ENCODE assay signal across 1 cellular context in the genomic region with DNA sequence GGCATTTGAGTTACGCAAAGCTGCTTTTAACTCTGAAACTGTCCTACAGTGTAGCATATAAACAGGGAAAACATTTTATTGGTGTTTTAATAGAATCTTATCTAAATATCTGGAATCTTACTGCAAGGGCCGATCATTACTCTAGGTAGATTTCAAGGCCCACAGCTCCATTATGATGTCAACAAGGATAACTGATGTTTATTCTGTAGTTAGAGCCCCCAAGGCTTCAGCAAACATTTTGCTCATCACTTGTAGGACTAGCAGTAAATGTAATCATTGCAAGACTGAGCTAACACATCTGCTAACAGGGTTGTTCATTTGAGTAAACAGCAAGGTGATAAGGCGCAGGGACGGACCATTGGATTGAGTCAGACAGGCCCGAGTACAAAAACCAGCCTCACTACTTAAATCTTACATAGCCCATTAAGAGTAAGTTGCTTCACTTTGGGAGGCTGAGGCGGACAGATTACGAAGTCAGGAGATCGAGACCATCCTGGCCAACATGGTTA.
TF ChIP-seq lines count a peak whose summit lies in the region.

No MANE protein-coding gene starts in this region.

TF ChIP-seq in HepG2, 621 proteins besides CTCF, POLR2A, EP300 and RAD21 (continued from another document and continues in another):
- TF ChIP-seq, protein P1, sequence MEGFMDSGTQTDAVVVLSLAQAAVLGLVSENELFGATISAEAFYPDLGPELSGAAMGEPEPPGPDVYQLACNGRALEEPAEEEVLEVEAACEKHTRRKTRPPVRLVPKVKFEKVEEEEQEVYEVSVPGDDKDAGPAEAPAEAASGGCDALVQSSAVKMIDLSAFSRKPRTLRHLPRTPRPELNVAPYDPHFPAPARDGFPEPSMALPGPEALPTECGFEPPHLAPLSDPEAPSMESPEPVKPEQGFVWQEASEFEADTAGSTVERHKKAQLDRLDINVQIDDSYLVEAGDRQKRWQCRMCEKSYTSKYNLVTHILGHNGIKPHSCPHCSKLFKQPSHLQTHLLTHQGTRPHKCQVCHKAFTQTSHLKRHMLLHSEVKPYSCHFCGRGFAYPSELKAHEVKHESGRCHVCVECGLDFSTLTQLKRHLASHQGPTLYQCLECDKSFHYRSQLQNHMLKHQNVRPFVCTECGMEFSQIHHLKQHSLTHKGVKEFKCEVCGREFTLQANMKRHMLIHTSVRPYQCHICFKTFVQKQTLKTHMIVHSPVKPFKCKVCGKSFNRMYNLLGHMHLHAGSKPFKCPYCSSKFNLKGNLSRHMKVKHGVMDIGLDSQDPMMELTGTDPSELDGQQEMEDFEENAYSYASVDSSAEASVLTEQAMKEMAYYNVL (CRISPR knock-in tag; IDR thresholded peaks at IDR 0.05; ENCODE audit: borderline replicate concordance): peak; percentile 91; the same call in 1 of the 2 replicates
- TF ChIP-seq KDM3A (CRISPR knock-in tag; IDR thresholded peaks at IDR 0.05; ENCODE audit: low read depth) (peak; percentile 65; the same call in 1 of the 2 replicates), HNF4G (IDR thresholded peaks at IDR 0.05; ENCODE audit: borderline replicate concordance, low read depth, low read length) (peak; percentile 18; the same call in 1 of the 2 replicates), HNF4G (CRISPR knock-in tag; IDR thresholded peaks at IDR 0.05; ENCODE audit: borderline replicate concordance, low read depth) (peak; percentile 55; the same call in 1 of the 2 replicates), ZNF747 (CRISPR knock-in tag; IDR thresholded peaks at IDR 0.05; ENCODE audit: borderline replicate concordance) (peak; percentile 73; the same call in 1 of the 2 replicates), ETV6 (CRISPR knock-in tag; conservative IDR thresholded peaks at IDR 0.05) (no peak), RFX3 (CRISPR knock-in tag; IDR thresholded peaks at IDR 0.05) (no peak), HNRNPLL (IDR thresholded peaks at IDR 0.05; ENCODE audit: low read depth, low read length, poor library complexity, severe bottlenecking) (no peak), ZMYM3 (CRISPR knock-in tag; IDR thresholded peaks at IDR 0.05) (peak; percentile 95), PITX1 (CRISPR knock-in tag; IDR thresholded peaks at IDR 0.05) (peak; percentile 98), KAT7 (CRISPR knock-in tag; IDR thresholded peaks at IDR 0.05; ENCODE audit: borderline replicate concordance) (peak; percentile 86), JUNB (CRISPR knock-in tag; IDR thresholded peaks at IDR 0.05; ENCODE audit: borderline replicate concordance) (peak; percentile 65; the same call in 1 of the 2 replicates), MYC (CRISPR knock-in tag; IDR thresholded peaks at IDR 0.05; ENCODE audit: borderline replicate concordance) (no peak), SYNCRIP (IDR thresholded peaks at IDR 0.05; ENCODE audit: insufficient read depth, low read depth, low read length) (no peak), ZNF335 (CRISPR knock-in tag; IDR thresholded peaks at IDR 0.05) (peak; percentile 72), HMG20A (CRISPR knock-in tag; IDR thresholded peaks at IDR 0.05; ENCODE audit: borderline replicate concordance) (peak; percentile 97), EZH2 (conservative IDR thresholded peaks at IDR 0.05; ENCODE audit: low read depth, low read length) (no peak), KDM5A (IDR thresholded peaks at IDR 0.05; ENCODE audit: borderline replicate concordance, low read length) (no peak), ZFY (CRISPR knock-in tag; IDR thresholded peaks at IDR 0.05) (peak; percentile 36; the same call in 1 of the 2 replicates), ELF4 (CRISPR knock-in tag; IDR thresholded peaks at IDR 0.05; ENCODE audit: borderline replicate concordance) (no peak), MAF1 (CRISPR knock-in tag; IDR thresholded peaks at IDR 0.05; ENCODE audit: borderline replicate concordance) (no peak)
- TF ChIP-seq, protein P2, sequence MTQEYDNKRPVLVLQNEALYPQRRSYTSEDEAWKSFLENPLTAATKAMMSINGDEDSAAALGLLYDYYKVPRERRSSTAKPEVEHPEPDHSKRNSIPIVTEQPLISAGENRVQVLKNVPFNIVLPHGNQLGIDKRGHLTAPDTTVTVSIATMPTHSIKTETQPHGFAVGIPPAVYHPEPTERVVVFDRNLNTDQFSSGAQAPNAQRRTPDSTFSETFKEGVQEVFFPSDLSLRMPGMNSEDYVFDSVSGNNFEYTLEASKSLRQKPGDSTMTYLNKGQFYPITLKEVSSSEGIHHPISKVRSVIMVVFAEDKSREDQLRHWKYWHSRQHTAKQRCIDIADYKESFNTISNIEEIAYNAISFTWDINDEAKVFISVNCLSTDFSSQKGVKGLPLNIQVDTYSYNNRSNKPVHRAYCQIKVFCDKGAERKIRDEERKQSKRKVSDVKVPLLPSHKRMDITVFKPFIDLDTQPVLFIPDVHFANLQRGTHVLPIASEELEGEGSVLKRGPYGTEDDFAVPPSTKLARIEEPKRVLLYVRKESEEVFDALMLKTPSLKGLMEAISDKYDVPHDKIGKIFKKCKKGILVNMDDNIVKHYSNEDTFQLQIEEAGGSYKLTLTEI (CRISPR knock-in tag; conservative IDR thresholded peaks at IDR 0.05): no peak
- TF ChIP-seq, protein P3, sequence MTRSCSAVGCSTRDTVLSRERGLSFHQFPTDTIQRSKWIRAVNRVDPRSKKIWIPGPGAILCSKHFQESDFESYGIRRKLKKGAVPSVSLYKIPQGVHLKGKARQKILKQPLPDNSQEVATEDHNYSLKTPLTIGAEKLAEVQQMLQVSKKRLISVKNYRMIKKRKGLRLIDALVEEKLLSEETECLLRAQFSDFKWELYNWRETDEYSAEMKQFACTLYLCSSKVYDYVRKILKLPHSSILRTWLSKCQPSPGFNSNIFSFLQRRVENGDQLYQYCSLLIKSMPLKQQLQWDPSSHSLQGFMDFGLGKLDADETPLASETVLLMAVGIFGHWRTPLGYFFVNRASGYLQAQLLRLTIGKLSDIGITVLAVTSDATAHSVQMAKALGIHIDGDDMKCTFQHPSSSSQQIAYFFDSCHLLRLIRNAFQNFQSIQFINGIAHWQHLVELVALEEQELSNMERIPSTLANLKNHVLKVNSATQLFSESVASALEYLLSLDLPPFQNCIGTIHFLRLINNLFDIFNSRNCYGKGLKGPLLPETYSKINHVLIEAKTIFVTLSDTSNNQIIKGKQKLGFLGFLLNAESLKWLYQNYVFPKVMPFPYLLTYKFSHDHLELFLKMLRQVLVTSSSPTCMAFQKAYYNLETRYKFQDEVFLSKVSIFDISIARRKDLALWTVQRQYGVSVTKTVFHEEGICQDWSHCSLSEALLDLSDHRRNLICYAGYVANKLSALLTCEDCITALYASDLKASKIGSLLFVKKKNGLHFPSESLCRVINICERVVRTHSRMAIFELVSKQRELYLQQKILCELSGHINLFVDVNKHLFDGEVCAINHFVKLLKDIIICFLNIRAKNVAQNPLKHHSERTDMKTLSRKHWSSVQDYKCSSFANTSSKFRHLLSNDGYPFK (CRISPR knock-in tag; IDR thresholded peaks at IDR 0.05; ENCODE audit: borderline replicate concordance): no peak
- TF ChIP-seq, protein P4, sequence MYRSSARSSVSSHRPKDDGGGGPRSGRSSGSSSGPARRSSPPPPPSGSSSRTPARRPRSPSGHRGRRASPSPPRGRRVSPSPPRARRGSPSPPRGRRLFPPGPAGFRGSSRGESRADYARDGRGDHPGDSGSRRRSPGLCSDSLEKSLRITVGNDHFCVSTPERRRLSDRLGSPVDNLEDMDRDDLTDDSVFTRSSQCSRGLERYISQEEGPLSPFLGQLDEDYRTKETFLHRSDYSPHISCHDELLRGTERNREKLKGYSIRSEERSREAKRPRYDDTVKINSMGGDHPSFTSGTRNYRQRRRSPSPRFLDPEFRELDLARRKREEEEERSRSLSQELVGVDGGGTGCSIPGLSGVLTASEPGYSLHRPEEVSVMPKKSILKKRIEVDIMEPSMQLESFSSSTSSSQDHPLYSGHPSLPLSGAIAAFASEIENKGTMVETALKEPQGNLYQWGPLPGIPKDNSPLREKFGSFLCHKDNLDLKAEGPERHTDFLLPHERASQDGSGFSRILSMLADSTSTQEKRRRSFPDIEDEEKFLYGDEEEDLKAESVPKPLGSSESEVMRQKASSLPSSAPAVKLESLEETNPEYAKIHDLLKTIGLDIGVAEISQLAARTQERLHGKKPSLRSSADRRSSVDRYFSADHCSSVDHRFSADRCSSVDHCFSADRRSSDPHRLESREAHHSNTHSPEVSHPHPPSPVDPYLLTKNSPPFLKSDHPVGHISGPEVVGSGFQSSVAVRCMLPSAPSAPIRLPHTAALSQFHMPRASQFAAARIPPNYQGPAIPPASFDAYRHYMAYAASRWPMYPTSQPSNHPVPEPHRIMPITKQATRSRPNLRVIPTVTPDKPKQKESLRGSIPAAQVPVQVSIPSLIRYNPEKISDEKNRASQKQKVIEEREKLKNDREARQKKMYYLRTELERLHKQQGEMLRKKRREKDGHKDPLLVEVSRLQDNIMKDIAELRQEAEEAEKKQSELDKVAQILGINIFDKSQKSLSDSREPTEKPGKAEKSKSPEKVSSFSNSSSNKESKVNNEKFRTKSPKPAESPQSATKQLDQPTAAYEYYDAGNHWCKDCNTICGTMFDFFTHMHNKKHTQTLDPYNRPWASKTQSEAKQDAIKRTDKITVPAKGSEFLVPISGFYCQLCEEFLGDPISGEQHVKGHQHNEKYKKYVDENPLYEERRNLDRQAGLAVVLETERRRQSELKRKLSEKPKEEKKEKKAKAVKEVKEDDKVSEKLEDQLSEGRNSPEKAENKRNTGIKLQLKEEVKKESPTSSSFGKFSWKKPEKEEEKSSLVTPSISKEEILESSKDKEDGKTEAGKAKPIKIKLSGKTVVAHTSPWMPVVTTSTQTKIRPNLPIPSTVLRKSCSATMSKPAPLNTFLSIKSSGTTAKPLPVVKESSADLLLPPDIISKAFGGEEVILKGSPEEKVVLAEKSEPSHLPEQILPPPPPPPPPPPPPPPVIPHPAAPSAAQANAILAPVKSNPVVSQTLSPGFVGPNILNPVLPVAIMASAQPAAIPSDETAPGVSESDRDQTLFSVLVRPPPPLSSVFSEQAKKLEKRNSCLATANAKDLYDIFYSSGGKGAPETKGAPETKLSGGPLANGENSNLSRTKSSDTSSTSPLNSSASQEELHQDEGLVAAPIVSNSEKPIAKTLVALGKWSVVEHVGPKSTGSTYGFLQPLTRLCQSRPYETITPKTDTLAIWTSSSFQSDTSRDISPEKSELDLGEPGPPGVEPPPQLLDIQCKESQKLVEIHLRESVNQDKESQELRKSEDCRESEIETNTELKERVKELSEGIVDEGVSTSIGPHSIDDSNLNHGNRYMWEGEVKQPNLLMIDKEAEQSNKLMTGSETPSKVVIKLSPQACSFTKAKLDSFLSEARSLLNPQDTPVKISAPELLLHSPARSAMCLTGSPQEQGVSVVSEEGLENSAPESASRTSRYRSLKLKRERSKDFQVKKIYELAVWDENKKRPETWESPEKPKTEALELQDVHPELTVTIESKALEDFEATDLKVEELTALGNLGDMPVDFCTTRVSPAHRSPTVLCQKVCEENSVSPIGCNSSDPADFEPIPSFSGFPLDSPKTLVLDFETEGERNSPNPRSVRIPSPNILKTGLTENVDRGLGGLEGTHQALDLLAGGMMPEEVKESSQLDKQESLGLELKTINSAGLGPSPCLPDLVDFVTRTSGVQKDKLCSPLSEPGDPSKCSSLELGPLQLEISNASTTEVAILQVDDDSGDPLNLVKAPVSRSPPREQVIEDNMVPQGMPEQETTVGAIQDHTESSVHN (CRISPR knock-in tag; IDR thresholded peaks at IDR 0.05): no peak
- TF ChIP-seq, protein P5, sequence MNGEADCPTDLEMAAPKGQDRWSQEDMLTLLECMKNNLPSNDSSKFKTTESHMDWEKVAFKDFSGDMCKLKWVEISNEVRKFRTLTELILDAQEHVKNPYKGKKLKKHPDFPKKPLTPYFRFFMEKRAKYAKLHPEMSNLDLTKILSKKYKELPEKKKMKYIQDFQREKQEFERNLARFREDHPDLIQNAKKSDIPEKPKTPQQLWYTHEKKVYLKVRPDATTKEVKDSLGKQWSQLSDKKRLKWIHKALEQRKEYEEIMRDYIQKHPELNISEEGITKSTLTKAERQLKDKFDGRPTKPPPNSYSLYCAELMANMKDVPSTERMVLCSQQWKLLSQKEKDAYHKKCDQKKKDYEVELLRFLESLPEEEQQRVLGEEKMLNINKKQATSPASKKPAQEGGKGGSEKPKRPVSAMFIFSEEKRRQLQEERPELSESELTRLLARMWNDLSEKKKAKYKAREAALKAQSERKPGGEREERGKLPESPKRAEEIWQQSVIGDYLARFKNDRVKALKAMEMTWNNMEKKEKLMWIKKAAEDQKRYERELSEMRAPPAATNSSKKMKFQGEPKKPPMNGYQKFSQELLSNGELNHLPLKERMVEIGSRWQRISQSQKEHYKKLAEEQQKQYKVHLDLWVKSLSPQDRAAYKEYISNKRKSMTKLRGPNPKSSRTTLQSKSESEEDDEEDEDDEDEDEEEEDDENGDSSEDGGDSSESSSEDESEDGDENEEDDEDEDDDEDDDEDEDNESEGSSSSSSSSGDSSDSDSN (CRISPR knock-in tag; IDR thresholded peaks at IDR 0.05): no peak
- TF ChIP-seq, protein P6, sequence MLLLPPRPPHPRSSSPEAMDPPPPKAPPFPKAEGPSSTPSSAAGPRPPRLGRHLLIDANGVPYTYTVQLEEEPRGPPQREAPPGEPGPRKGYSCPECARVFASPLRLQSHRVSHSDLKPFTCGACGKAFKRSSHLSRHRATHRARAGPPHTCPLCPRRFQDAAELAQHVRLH (CRISPR knock-in tag; IDR thresholded peaks at IDR 0.05; ENCODE audit: borderline replicate concordance, low read depth): peak; percentile 83
- TF ChIP-seq, protein P7, sequence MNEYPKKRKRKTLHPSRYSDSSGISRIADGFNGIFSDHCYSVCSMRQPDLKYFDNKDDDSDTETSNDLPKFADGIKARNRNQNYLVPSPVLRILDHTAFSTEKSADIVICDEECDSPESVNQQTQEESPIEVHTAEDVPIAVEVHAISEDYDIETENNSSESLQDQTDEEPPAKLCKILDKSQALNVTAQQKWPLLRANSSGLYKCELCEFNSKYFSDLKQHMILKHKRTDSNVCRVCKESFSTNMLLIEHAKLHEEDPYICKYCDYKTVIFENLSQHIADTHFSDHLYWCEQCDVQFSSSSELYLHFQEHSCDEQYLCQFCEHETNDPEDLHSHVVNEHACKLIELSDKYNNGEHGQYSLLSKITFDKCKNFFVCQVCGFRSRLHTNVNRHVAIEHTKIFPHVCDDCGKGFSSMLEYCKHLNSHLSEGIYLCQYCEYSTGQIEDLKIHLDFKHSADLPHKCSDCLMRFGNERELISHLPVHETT (CRISPR knock-in tag; conservative IDR thresholded peaks at IDR 0.05): peak; percentile 57; the same call in 1 of the 2 replicates
- TF ChIP-seq, protein P8, sequence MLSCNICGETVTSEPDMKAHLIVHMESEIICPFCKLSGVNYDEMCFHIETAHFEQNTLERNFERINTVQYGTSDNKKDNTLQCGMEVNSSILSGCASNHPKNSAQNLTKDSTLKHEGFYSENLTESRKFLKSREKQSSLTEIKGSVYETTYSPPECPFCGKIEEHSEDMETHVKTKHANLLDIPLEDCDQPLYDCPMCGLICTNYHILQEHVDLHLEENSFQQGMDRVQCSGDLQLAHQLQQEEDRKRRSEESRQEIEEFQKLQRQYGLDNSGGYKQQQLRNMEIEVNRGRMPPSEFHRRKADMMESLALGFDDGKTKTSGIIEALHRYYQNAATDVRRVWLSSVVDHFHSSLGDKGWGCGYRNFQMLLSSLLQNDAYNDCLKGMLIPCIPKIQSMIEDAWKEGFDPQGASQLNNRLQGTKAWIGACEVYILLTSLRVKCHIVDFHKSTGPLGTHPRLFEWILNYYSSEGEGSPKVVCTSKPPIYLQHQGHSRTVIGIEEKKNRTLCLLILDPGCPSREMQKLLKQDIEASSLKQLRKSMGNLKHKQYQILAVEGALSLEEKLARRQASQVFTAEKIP (CRISPR knock-in tag; IDR thresholded peaks at IDR 0.05; ENCODE audit: borderline replicate concordance): no peak
- TF ChIP-seq, protein P9, sequence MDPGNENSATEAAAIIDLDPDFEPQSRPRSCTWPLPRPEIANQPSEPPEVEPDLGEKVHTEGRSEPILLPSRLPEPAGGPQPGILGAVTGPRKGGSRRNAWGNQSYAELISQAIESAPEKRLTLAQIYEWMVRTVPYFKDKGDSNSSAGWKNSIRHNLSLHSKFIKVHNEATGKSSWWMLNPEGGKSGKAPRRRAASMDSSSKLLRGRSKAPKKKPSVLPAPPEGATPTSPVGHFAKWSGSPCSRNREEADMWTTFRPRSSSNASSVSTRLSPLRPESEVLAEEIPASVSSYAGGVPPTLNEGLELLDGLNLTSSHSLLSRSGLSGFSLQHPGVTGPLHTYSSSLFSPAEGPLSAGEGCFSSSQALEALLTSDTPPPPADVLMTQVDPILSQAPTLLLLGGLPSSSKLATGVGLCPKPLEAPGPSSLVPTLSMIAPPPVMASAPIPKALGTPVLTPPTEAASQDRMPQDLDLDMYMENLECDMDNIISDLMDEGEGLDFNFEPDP (CRISPR knock-in tag; conservative IDR thresholded peaks at IDR 0.05): no peak
